8 cellular contexts compared by ENCODE assay signal in genomic region chrX:74422029-74422352, GRCh38. TPM values are rescaled to one million over a fixed set of nuclear protein-coding genes. Genes with fewer than 3 reads are reported as not detected.
A peak's percentile ranks its signal among the peaks of the same experiment; 100 is the strongest.
DNase-seq lines count a peak whose midpoint lies in the region; ATAC-seq and TF ChIP-seq lines count a peak whose summit lies in the region.

No MANE protein-coding gene starts in this region.

- H3K9me3 ChIP-seq in SJSA1 (replicated peaks) (no peaks in the 10 kb centered on the region), fibroblast of lung (ENCODE audit: control insufficient read depth, insufficient read depth, low read depth, low read length) (no peaks in the 10 kb centered on the region)

- ATAC-seq in HG03469 (IDR thresholded peaks at IDR 0.05; ENCODE audit: unreplicated experiment) (no peak), GM18517 (IDR thresholded peaks at IDR 0.05; ENCODE audit: unreplicated experiment) (no peak)

- no peak overlapping the region for H2AFZ ChIP-seq in fibroblast of lung (ENCODE audit: low read length)

- H3K27me3 ChIP-seq in SJSA1 (replicated peaks) (no peaks in the 10 kb centered on the region), fibroblast of lung (ENCODE audit: control insufficient read depth, insufficient read depth, low read length) (no peaks in the 10 kb centered on the region)

- H3K36me3 ChIP-seq in SJSA1 (no peaks in the 10 kb centered on the region), fibroblast of lung (ENCODE audit: control insufficient read depth, insufficient read depth, low read length) (no peaks in the 10 kb centered on the region)

- TF ChIP-seq CTCF in CD14-positive monocyte (IDR thresholded peaks at IDR 0.05) (no peak), fibroblast of lung (conservative IDR thresholded peaks at IDR 0.05 in 1 of 2, IDR thresholded peaks at IDR 0.05 in 1 of 2; ENCODE audit: low read depth in 1 of 2, low read length in 2 of 2) (no peak), osteocyte (IDR thresholded peaks at IDR 0.05) (no peak)

- H3K27me3 Mint-ChIP-seq in CD14-positive monocyte (ENCODE audit: low read depth in 3 of 3) (peaks cover 40 to 61% (median 51%) of the 10 kb centered on the region in 3 donors), osteocyte (ENCODE audit: unreplicated experiment) (no peaks in the 10 kb centered on the region)

- H3K79me2 ChIP-seq in fibroblast of lung (ENCODE audit: control insufficient read depth, insufficient read depth, low read length): peaks cover 3% of the 10 kb centered on the region

- DNase-seq in CD14-positive monocyte (ENCODE audit: low spot score) (no peak), SJSA1 (ENCODE audit: low read depth in 1 of 2, low spot score in 2 of 2) (no peak), fibroblast of lung (ENCODE audit: low read depth in 2 of 2) (no peak), osteocyte (ENCODE audit: extremely low spot score, unreplicated experiment) (peak; percentile 79), NCI-H1694 (lab: John Stamatoyannopoulos, UW) (no peak)
- DNase-seq in activated CD4-positive, alpha-beta T cell treated with anti-CD3 and anti-CD28 coated beads for 1 hour: no peak

- H3K4me1 ChIP-seq in SJSA1 (replicated peaks) (peaks cover 14% of the 10 kb centered on the region), fibroblast of lung (ENCODE audit: control insufficient read depth, extremely low read depth, insufficient read depth, low read length) (no peaks in the 10 kb centered on the region)

- H3K9me3 Mint-ChIP-seq in CD14-positive monocyte: peaks cover 0 to 36% (median 19%) of the 10 kb centered on the region in 7 donors
- H3K9me3 Mint-ChIP-seq in osteocyte (ENCODE audit: unreplicated experiment): no peaks in the 10 kb centered on the region

- no peak overlapping the region for H3K9ac ChIP-seq in fibroblast of lung (ENCODE audit: insufficient read depth, low read length)

- peak overlapping the region; percentile 72 to 89 for H3K4me3 Mint-ChIP-seq in CD14-positive monocyte
- H3K4me3 Mint-ChIP-seq in osteocyte (ENCODE audit: unreplicated experiment): peak overlapping the region; percentile 78

- intact Hi-C loops in CD14-positive monocyte (cut with micrococcal nuclease): no loop called here

- H3K4me2 ChIP-seq in fibroblast of lung (ENCODE audit: extremely low read depth, insufficient read depth, low read length): peak overlapping the region; percentile 64

- no peak overlapping the region for H3K27ac ChIP-seq in SJSA1
- peak overlapping the region; percentile 68 for H3K27ac ChIP-seq in fibroblast of lung (ENCODE audit: insufficient read depth, low read length)

- peaks cover 3 to 4% of the 10 kb centered on the region in 2 donors for H3K36me3 Mint-ChIP-seq in CD14-positive monocyte
- no peaks in the 10 kb centered on the region for H3K36me3 Mint-ChIP-seq in osteocyte (ENCODE audit: unreplicated experiment)

- peaks cover 26% of the 10 kb centered on the region for H3K4me1 Mint-ChIP-seq in CD14-positive monocyte
- peaks cover 26% of the 10 kb centered on the region for H3K4me1 Mint-ChIP-seq in osteocyte (ENCODE audit: unreplicated experiment)

- H4K20me1 ChIP-seq in fibroblast of lung (ENCODE audit: control insufficient read depth, extremely low read depth, insufficient read depth, low read length): no peaks in the 10 kb centered on the region

- H3K4me3 ChIP-seq in SJSA1: peak overlapping the region; percentile 55
- H3K4me3 ChIP-seq in fibroblast of lung (replicated peaks in 1 of 4; ENCODE audit: control extremely low read depth in 1 of 4, insufficient read depth in 1 of 4, low read depth in 3 of 4, low read length in 4 of 4): peak overlapping the region; percentile 49 to 66 (median 59)

- H3K27ac Mint-ChIP-seq in CD14-positive monocyte (no peak overlapping the region), osteocyte (ENCODE audit: unreplicated experiment) (peak overlapping the region; percentile 83)

RNA-seq across cellular contexts. Expression of gene SLC16A2, which starts 0.7 kb away (rescaled TPM):
- not detected for polyA plus RNA-seq in CD14-positive monocyte
- total RNA-seq in SJSA1 (2014; rRNA removed; shearing (Covaris generic)): 11.9 and 14.1 TPM in 2 replicates
- 5.6 and 7.8 TPM in 2 replicates for total RNA-seq in fibroblast of lung
- polyA plus RNA-seq in fibroblast of lung: 27.2 and 30.5 TPM in 2 replicates
- 21.9 and 23.3 TPM in 2 replicates for polyA plus RNA-seq in fibroblast of lung (2012)
- 42.9 and 47.4 TPM in 2 replicates for polyA minus RNA-seq in fibroblast of lung (ENCODE audit: low replicate concordance)
- total RNA-seq in osteocyte: 21.3 and 22.9 TPM in 2 replicates
